7 cellular contexts compared by ENCODE assay signal in the genomic region with DNA sequence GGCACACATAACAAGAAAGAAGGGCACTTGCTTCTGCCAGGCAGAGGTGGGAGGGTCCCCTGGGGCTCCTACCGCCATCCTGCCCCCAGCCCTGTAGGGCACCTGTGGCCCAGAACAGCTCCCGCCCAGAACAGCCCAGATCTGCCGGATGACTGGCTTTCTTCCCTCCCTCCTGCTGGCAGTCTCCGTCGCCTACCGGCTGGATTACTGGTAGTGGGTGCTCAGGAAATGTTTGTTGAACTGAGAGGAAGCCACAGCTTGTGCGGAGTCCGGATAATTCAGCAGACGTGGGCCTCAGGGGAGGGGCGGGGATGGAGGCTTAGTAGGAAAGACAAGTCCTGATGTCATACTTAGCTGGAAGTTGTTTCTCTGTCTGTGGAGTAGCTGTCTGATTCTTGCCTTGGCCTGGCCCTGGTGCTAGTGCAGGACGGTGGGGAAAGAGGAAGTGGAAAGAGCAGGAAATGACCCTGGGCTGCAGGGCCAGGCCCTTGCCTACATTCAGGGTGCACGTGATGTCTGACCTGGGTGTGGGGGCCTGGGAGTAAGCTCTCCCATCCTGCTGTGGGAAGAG. TPM values are rescaled to one million over a fixed set of nuclear protein-coding genes. Genes with fewer than 3 reads are reported as not detected.
DNase-seq lines count a peak whose midpoint lies in the region; ATAC-seq, FAIRE-seq and TF ChIP-seq lines count a peak whose summit lies in the region.
"Had no signal": no experiment of that assay in that cellular context is flagged by ENCODE, and none has a peak within 500 bp of the region (broad histone marks: within the 10 kb centered on the region; RNA-seq: fewer than 3 reads in every experiment).

No MANE protein-coding gene starts in this region.

- H3K27ac ChIP-seq in HepG2 (ENCODE audit: extremely low read length, insufficient read depth, low read length): no peak overlapping the region

- H3K79me2 ChIP-seq in HepG2 (ENCODE audit: insufficient read depth, low read length): no peaks in the 10 kb centered on the region

- H3K9me3 ChIP-seq in HepG2 (ENCODE audit: low read length): no peaks in the 10 kb centered on the region

- no peak for FAIRE-seq in HepG2 (lab: Jason Lieb, UNC)

- no peaks in the 10 kb centered on the region; a peak in 1 of 5 replicates for H3K36me3 ChIP-seq in HepG2 (replicated peaks in 1 of 2; ENCODE audit: control insufficient read depth in 1 of 2, insufficient read depth in 2 of 2, low read length in 2 of 2)

- POLR2A ChIA-PET in HepG2 (lab: Yijun Ruan, JAX): interaction anchor here (0.8 to 1.3 kb wide), 2 partner anchors 9 to 11 kb away, joined by 3 read pairs; a partner anchor contains a TSS

- TF ChIP-seq EP300 in HepG2 (IDR thresholded peaks at IDR 0.05; ENCODE audit: low read depth in 2 of 2, low read length in 2 of 2): no peak
- TF ChIP-seq EP300 in HepG2 (CRISPR knock-in tag; IDR thresholded peaks at IDR 0.05; ENCODE audit: borderline replicate concordance): no peak

- H3K4me3 ChIP-seq in HepG2 (replicated peaks in 1 of 3; ENCODE audit: insufficient read depth in 1 of 3, low read depth in 2 of 3, low read length in 3 of 3): no peak overlapping the region

- H3K4me1 ChIP-seq in HepG2 (ENCODE audit: insufficient read depth, low read length): peaks cover 22% of the 10 kb centered on the region

- WGBS in HepG2 (ENCODE audit: low lambda C conversion rate): 57% methylated on average over 9 of the region's 12 CpGs

- peaks cover 58% of the 10 kb centered on the region for H3K4me1 Mint-ChIP-seq in HFFc6 (ENCODE audit: low read depth)
- H3K4me1 Mint-ChIP-seq in activated T-cell treated with anti-CD3 and anti-CD28 coated beads, Interleukin-2, amount 50 U/mL, for 72 hours (ENCODE audit: low read depth): peaks cover 18% of the 10 kb centered on the region

- no peak overlapping the region for H3K4me3 Mint-ChIP-seq in HFFc6
- peak overlapping the region in 1 of 2 donors; percentile 59 for H3K4me3 Mint-ChIP-seq in activated T-cell treated with anti-CD3 and anti-CD28 coated beads, Interleukin-2, amount 50 U/mL, for 72 hours

- no peak for TF ChIP-seq POLR2A in HepG2 (IDR thresholded peaks at IDR 0.05; ENCODE audit: insufficient read depth in 1 of 2, low read depth in 2 of 2, low read length in 2 of 2)

- ATAC-seq in activated T-cell treated with anti-CD3 and anti-CD28 coated beads, Interleukin-2, amount 50 U/mL, for 72 hours (replicated peaks in 1 of 2): peak; percentile 28 to 30
- ATAC-seq in HepG2 (no peak), HG02885 (IDR thresholded peaks at IDR 0.05; ENCODE audit: poor library complexity, unreplicated experiment) (no peak)

- H3K27ac Mint-ChIP-seq in HFFc6: peak overlapping the region; percentile 76
- H3K27ac Mint-ChIP-seq in activated T-cell treated with anti-CD3 and anti-CD28 coated beads, Interleukin-2, amount 50 U/mL, for 72 hours: peak overlapping the region; percentile 18

- TF ChIP-seq CTCF in HFFc6 (IDR thresholded peaks at IDR 0.05) (no peak), HepG2 (CRISPR knock-in tag; IDR thresholded peaks at IDR 0.05) (no peak)

- no peak for TF ChIP-seq RAD21 in HepG2 (CRISPR knock-in tag; IDR thresholded peaks at IDR 0.05)

- BruUV-seq in HepG2 (replicated peaks; lab: Mats Ljungman, UMichigan): no TSS peak

- CTCF ChIA-PET in HepG2 (lab: Yijun Ruan, JAX; ENCODE audit: low intra/inter-chr PET ratio, low total read pairs): no interaction called here

- in situ Hi-C loops in HepG2 (cut with HindIII; ENCODE audit: extremely low pct_ligation_motif_present, low pct_unique_long_range_greater_than_20kb): no loop called here

- peaks cover 4% of the 10 kb centered on the region; the same call in 1 of the 2 replicates for H4K20me1 ChIP-seq in HepG2 (ENCODE audit: insufficient read depth, low read length)

- H3K9ac ChIP-seq in HepG2 (ENCODE audit: insufficient read depth, low read depth, low read length): no peak overlapping the region

- H3K4me2 ChIP-seq in HepG2 (ENCODE audit: low read depth, low read length): peak overlapping the region; percentile 12; the same call in 1 of the 2 replicates

- no peak overlapping the region for H2AFZ ChIP-seq in HepG2 (ENCODE audit: low read length)

- intact Hi-C loops in HepG2 (cut with micrococcal nuclease; ENCODE audit: unreplicated experiment): no loop called here

- H3K27me3 Mint-ChIP-seq in HFFc6 (ENCODE audit: insufficient read depth): peaks cover 5% of the 10 kb centered on the region
- H3K27me3 Mint-ChIP-seq in activated T-cell treated with anti-CD3 and anti-CD28 coated beads, Interleukin-2, amount 50 U/mL, for 72 hours (ENCODE audit: low read depth): no peaks in the 10 kb centered on the region

- H3K36me3 Mint-ChIP-seq in HFFc6 (ENCODE audit: low read depth): peaks cover 26% of the 10 kb centered on the region; the same call in 1 of the 2 replicates
- no peaks in the 10 kb centered on the region for H3K36me3 Mint-ChIP-seq in activated T-cell treated with anti-CD3 and anti-CD28 coated beads, Interleukin-2, amount 50 U/mL, for 72 hours (ENCODE audit: insufficient read depth in 2 of 2)

- DNase-seq in HFFc6 (no peak), HepG2 (ENCODE audit: low spot score) (no peak), kidney tubule cell (ENCODE audit: low spot score) (no peak), NCI-H446 (lab: John Stamatoyannopoulos, UW) (no peak)
- DNase-seq in activated T-cell treated with anti-CD3 and anti-CD28 coated beads, Interleukin-2, amount 50 U/mL, for 72 hours: peak in 1 of 2 donors; percentile 20

- no peaks in the 10 kb centered on the region for H3K9me3 Mint-ChIP-seq in HFFc6
- H3K9me3 Mint-ChIP-seq in activated T-cell treated with anti-CD3 and anti-CD28 coated beads, Interleukin-2, amount 50 U/mL, for 72 hours: no peaks in the 10 kb centered on the region

- no peaks in the 10 kb centered on the region for H3K27me3 ChIP-seq in HepG2 (ENCODE audit: control insufficient read depth in 1 of 2, insufficient read depth in 2 of 2, low read length in 2 of 2)

RNA-seq across cellular contexts. Expression of a gene that starts 6.7 kb away (rescaled TPM):
- 10 to 100 TPM; 54.3 to 92.3 (median 57.9) TPM for total RNA-seq in HFFc6 (2021; fragmentation: NEBNext Ultra II Directional; extraction: Animal tissue kit (Norgen Biotek cat#: 25700))
- total RNA-seq in activated T-cell treated with anti-CD3 and anti-CD28 coated beads, Interleukin-2, amount 50 U/mL, for 72 hours: 1 to 10 TPM; 1.0 to 1.6 TPM
- total RNA-seq in HepG2 (2016; rRNA removed; fragmentation: Illumina TruSeq; extraction: Trizol): 1.0 and 1.6 TPM in 2 replicates
- total RNA-seq in HepG2 (2016; cell fraction: cytosol; rRNA removed; fragmentation: Illumina TruSeq; extraction: Trizol; ENCODE audit: low read depth): 0.20 and 0.71 TPM in 2 replicates
- 0.89 and 1.7 TPM in 2 replicates for total RNA-seq in HepG2 (2016; cell fraction: insoluble cytoplasmic fraction; rRNA removed; fragmentation: Illumina TruSeq; extraction: Trizol)
- 0.74 and 0.79 TPM in 2 replicates for total RNA-seq in HepG2 (2016; cell fraction: membrane; rRNA removed; fragmentation: Illumina TruSeq; extraction: Trizol)
- 5.4 and 6.0 TPM in 2 replicates for total RNA-seq in HepG2 (2016; cell fraction: nucleus; rRNA removed; fragmentation: Illumina TruSeq; extraction: Trizol)
- polyA plus RNA-seq in HepG2 (2011; rRNA removed): 0.98 and 1.3 TPM in 2 replicates
- polyA plus RNA-seq in HepG2 (2011; cell fraction: cytosol; rRNA removed): 0.34 and 0.46 TPM in 2 replicates
- 16.0 and 21.0 TPM in 2 replicates for polyA plus RNA-seq in HepG2 (2011; cell fraction: nucleus; rRNA removed)
- polyA plus RNA-seq in HepG2 (2012): 1.9 and 2.3 TPM in 2 replicates
- polyA plus RNA-seq in HepG2 (2016; cell fraction: cytosol; fragmentation: Illumina TruSeq; extraction: Trizol; ENCODE audit: low read depth): 0.20 and 0.31 TPM in 2 replicates
- 0.72 and 1.5 TPM in 2 replicates for polyA plus RNA-seq in HepG2 (2016; cell fraction: insoluble cytoplasmic fraction; fragmentation: Illumina TruSeq; extraction: Trizol; ENCODE audit: low read depth)
- polyA plus RNA-seq in HepG2 (2016; cell fraction: membrane; fragmentation: Illumina TruSeq; extraction: Trizol; ENCODE audit: low read depth): 0.16 and 0.26 TPM in 2 replicates
- 10.8 and 14.7 TPM in 2 replicates for polyA plus RNA-seq in HepG2 (2016; cell fraction: nucleus; fragmentation: Illumina TruSeq; extraction: Trizol; ENCODE audit: insufficient read depth, low read depth)
- polyA minus RNA-seq in HepG2 (2011; rRNA and poly(A)+ RNA removed; ENCODE audit: low replicate concordance): 3.8 and 11.1 TPM in 2 replicates
- polyA minus RNA-seq in HepG2 (2011; cell fraction: cytosol; rRNA and poly(A)+ RNA removed): 0.69 and 2.3 TPM in 2 replicates
- polyA minus RNA-seq in HepG2 (2011; cell fraction: nucleus; rRNA and poly(A)+ RNA removed): 16.1 and 20.5 TPM in 2 replicates

RNA-seq across cellular contexts. Expression of a gene that starts 10.5 kb away (rescaled TPM):
- total RNA-seq in HFFc6 (2021; fragmentation: NEBNext Ultra II Directional; extraction: Animal tissue kit (Norgen Biotek cat#: 25700)): 10 to 100 TPM; 19.6 to 32.8 (median 23.4) TPM
- 10 to 100 TPM in 1 of 2 donors, 1 to 10 TPM in 1; 7.1 to 10.2 TPM for total RNA-seq in activated T-cell treated with anti-CD3 and anti-CD28 coated beads, Interleukin-2, amount 50 U/mL, for 72 hours
- total RNA-seq in HepG2 (2016; rRNA removed; fragmentation: Illumina TruSeq; extraction: Trizol): 6.5 and 8.1 TPM in 2 replicates
- total RNA-seq in HepG2 (2016; cell fraction: cytosol; rRNA removed; fragmentation: Illumina TruSeq; extraction: Trizol; ENCODE audit: low read depth): 2.3 and 2.5 TPM in 2 replicates
- 6.7 and 7.0 TPM in 2 replicates for total RNA-seq in HepG2 (2016; cell fraction: insoluble cytoplasmic fraction; rRNA removed; fragmentation: Illumina TruSeq; extraction: Trizol)
- 8.8 and 9.5 TPM in 2 replicates for total RNA-seq in HepG2 (2016; cell fraction: membrane; rRNA removed; fragmentation: Illumina TruSeq; extraction: Trizol)
- 5.3 and 7.0 TPM in 2 replicates for total RNA-seq in HepG2 (2016; cell fraction: nucleus; rRNA removed; fragmentation: Illumina TruSeq; extraction: Trizol)
- polyA plus RNA-seq in HepG2 (2011; rRNA removed): 5.4 and 5.5 TPM in 2 replicates
- polyA plus RNA-seq in HepG2 (2011; cell fraction: cytosol; rRNA removed): 2.7 and 3.4 TPM in 2 replicates
- polyA plus RNA-seq in HepG2 (2011; cell fraction: nucleus; rRNA removed): 2.2 and 2.7 TPM in 2 replicates
- polyA plus RNA-seq in HepG2 (2012): 4.1 and 4.6 TPM in 2 replicates
- 1.7 and 3.1 TPM in 2 replicates for polyA plus RNA-seq in HepG2 (2016; cell fraction: cytosol; fragmentation: Illumina TruSeq; extraction: Trizol; ENCODE audit: low read depth)
- 6.6 and 7.4 TPM in 2 replicates for polyA plus RNA-seq in HepG2 (2016; cell fraction: insoluble cytoplasmic fraction; fragmentation: Illumina TruSeq; extraction: Trizol; ENCODE audit: low read depth)
- polyA plus RNA-seq in HepG2 (2016; cell fraction: membrane; fragmentation: Illumina TruSeq; extraction: Trizol; ENCODE audit: low read depth): 5.0 and 6.1 TPM in 2 replicates
- polyA plus RNA-seq in HepG2 (2016; cell fraction: nucleus; fragmentation: Illumina TruSeq; extraction: Trizol; ENCODE audit: insufficient read depth, low read depth): 5.7 and 8.4 TPM in 2 replicates
- 3.4 and 5.5 TPM in 2 replicates for polyA minus RNA-seq in HepG2 (2011; rRNA and poly(A)+ RNA removed; ENCODE audit: low replicate concordance)
- polyA minus RNA-seq in HepG2 (2011; cell fraction: cytosol; rRNA and poly(A)+ RNA removed): 4.6 and 5.2 TPM in 2 replicates
- 2.2 and 4.2 TPM in 2 replicates for polyA minus RNA-seq in HepG2 (2011; cell fraction: nucleus; rRNA and poly(A)+ RNA removed)

RNA-seq across cellular contexts. Expression of a gene that starts 16.8 kb away (rescaled TPM):
- total RNA-seq in HFFc6 (2021; fragmentation: NEBNext Ultra II Directional; extraction: Animal tissue kit (Norgen Biotek cat#: 25700)): not detected
- total RNA-seq in activated T-cell treated with anti-CD3 and anti-CD28 coated beads, Interleukin-2, amount 50 U/mL, for 72 hours: not detected
- not detected in 2 replicates for total RNA-seq in HepG2 (2016; rRNA removed; fragmentation: Illumina TruSeq; extraction: Trizol)
- total RNA-seq in HepG2 (2016; cell fraction: cytosol; rRNA removed; fragmentation: Illumina TruSeq; extraction: Trizol; ENCODE audit: low read depth): not detected in 2 replicates
- not detected in 2 replicates for total RNA-seq in HepG2 (2016; cell fraction: insoluble cytoplasmic fraction; rRNA removed; fragmentation: Illumina TruSeq; extraction: Trizol)
- total RNA-seq in HepG2 (2016; cell fraction: membrane; rRNA removed; fragmentation: Illumina TruSeq; extraction: Trizol): not detected in 2 replicates
- not detected in 2 replicates for total RNA-seq in HepG2 (2016; cell fraction: nucleus; rRNA removed; fragmentation: Illumina TruSeq; extraction: Trizol)
- not detected in 2 replicates for polyA plus RNA-seq in HepG2 (2011; rRNA removed)
- not detected in 2 replicates for polyA plus RNA-seq in HepG2 (2011; cell fraction: cytosol; rRNA removed)
- polyA plus RNA-seq in HepG2 (2011; cell fraction: nucleus; rRNA removed): not detected in 2 replicates
- polyA plus RNA-seq in HepG2 (2012): not detected in 2 replicates
- not detected in 2 replicates for polyA plus RNA-seq in HepG2 (2016; cell fraction: cytosol; fragmentation: Illumina TruSeq; extraction: Trizol; ENCODE audit: low read depth)
- polyA plus RNA-seq in HepG2 (2016; cell fraction: insoluble cytoplasmic fraction; fragmentation: Illumina TruSeq; extraction: Trizol; ENCODE audit: low read depth): not detected in 2 replicates
- polyA plus RNA-seq in HepG2 (2016; cell fraction: membrane; fragmentation: Illumina TruSeq; extraction: Trizol; ENCODE audit: low read depth): not detected in 2 replicates
- polyA plus RNA-seq in HepG2 (2016; cell fraction: nucleus; fragmentation: Illumina TruSeq; extraction: Trizol; ENCODE audit: insufficient read depth, low read depth): not detected in 2 replicates
- polyA minus RNA-seq in HepG2 (2011; rRNA and poly(A)+ RNA removed; ENCODE audit: low replicate concordance): not detected in 2 replicates
- polyA minus RNA-seq in HepG2 (2011; cell fraction: cytosol; rRNA and poly(A)+ RNA removed): not detected in 2 replicates
- not detected in 2 replicates for polyA minus RNA-seq in HepG2 (2011; cell fraction: nucleus; rRNA and poly(A)+ RNA removed)
- total RNA-seq: LHCN-M2 had no signal

RNA-seq across cellular contexts. Expression of a gene that starts 24.0 kb away (rescaled TPM):
- under 1 TPM; 0.03 to 0.26 (median 0.21) TPM for total RNA-seq in HFFc6 (2021; fragmentation: NEBNext Ultra II Directional; extraction: Animal tissue kit (Norgen Biotek cat#: 25700))
- total RNA-seq in activated T-cell treated with anti-CD3 and anti-CD28 coated beads, Interleukin-2, amount 50 U/mL, for 72 hours: under 1 TPM; 0.19 to 0.34 TPM
- total RNA-seq in HepG2 (2016; rRNA removed; fragmentation: Illumina TruSeq; extraction: Trizol): 0.09 and 0.15 TPM in 2 replicates
- total RNA-seq in HepG2 (2016; cell fraction: cytosol; rRNA removed; fragmentation: Illumina TruSeq; extraction: Trizol; ENCODE audit: low read depth): 0.20 TPM in 1 of 2 replicates, not detected in the other
- 0.01 and 0.15 TPM in 2 replicates for total RNA-seq in HepG2 (2016; cell fraction: insoluble cytoplasmic fraction; rRNA removed; fragmentation: Illumina TruSeq; extraction: Trizol)
- total RNA-seq in HepG2 (2016; cell fraction: membrane; rRNA removed; fragmentation: Illumina TruSeq; extraction: Trizol): 0.14 and 0.25 TPM in 2 replicates
- total RNA-seq in HepG2 (2016; cell fraction: nucleus; rRNA removed; fragmentation: Illumina TruSeq; extraction: Trizol): 0.09 and 0.88 TPM in 2 replicates
- polyA plus RNA-seq in HepG2 (2011; rRNA removed): 0.07 and 0.32 TPM in 2 replicates
- polyA plus RNA-seq in HepG2 (2011; cell fraction: cytosol; rRNA removed): 0.03 and 0.05 TPM in 2 replicates
- polyA plus RNA-seq in HepG2 (2011; cell fraction: nucleus; rRNA removed): 0.12 and 0.14 TPM in 2 replicates
- 0.03 and 0.12 TPM in 2 replicates for polyA plus RNA-seq in HepG2 (2012)
- polyA plus RNA-seq in HepG2 (2016; cell fraction: cytosol; fragmentation: Illumina TruSeq; extraction: Trizol; ENCODE audit: low read depth): 0.01 and 0.08 TPM in 2 replicates
- 0.03 and 0.20 TPM in 2 replicates for polyA plus RNA-seq in HepG2 (2016; cell fraction: insoluble cytoplasmic fraction; fragmentation: Illumina TruSeq; extraction: Trizol; ENCODE audit: low read depth)
- polyA plus RNA-seq in HepG2 (2016; cell fraction: membrane; fragmentation: Illumina TruSeq; extraction: Trizol; ENCODE audit: low read depth): 0.26 and 0.30 TPM in 2 replicates
- polyA plus RNA-seq in HepG2 (2016; cell fraction: nucleus; fragmentation: Illumina TruSeq; extraction: Trizol; ENCODE audit: insufficient read depth, low read depth): 1.5 and 2.3 TPM in 2 replicates
- polyA minus RNA-seq in HepG2 (2011; rRNA and poly(A)+ RNA removed; ENCODE audit: low replicate concordance): 0.40 and 1.0 TPM in 2 replicates
- polyA minus RNA-seq in HepG2 (2011; cell fraction: cytosol; rRNA and poly(A)+ RNA removed): 0.09 and 0.59 TPM in 2 replicates
- polyA minus RNA-seq in HepG2 (2011; cell fraction: nucleus; rRNA and poly(A)+ RNA removed): 0.37 and 0.64 TPM in 2 replicates

RNA-seq across cellular contexts. Expression of a gene that starts 26.3 kb away (rescaled TPM):
- 1 to 10 TPM in 1 of 6 experiments, under 1 TPM in 5; 0.12 to 1.0 (median 0.48) TPM for total RNA-seq in HFFc6 (2021; fragmentation: NEBNext Ultra II Directional; extraction: Animal tissue kit (Norgen Biotek cat#: 25700))
- 10 to 100 TPM; 90.4 to 91.8 TPM for total RNA-seq in activated T-cell treated with anti-CD3 and anti-CD28 coated beads, Interleukin-2, amount 50 U/mL, for 72 hours
- total RNA-seq in HepG2 (2016; rRNA removed; fragmentation: Illumina TruSeq; extraction: Trizol): not detected in 2 replicates
- not detected in 2 replicates for total RNA-seq in HepG2 (2016; cell fraction: cytosol; rRNA removed; fragmentation: Illumina TruSeq; extraction: Trizol; ENCODE audit: low read depth)
- total RNA-seq in HepG2 (2016; cell fraction: insoluble cytoplasmic fraction; rRNA removed; fragmentation: Illumina TruSeq; extraction: Trizol): not detected in 2 replicates
- total RNA-seq in HepG2 (2016; cell fraction: membrane; rRNA removed; fragmentation: Illumina TruSeq; extraction: Trizol): not detected in 2 replicates
- not detected in 2 replicates for total RNA-seq in HepG2 (2016; cell fraction: nucleus; rRNA removed; fragmentation: Illumina TruSeq; extraction: Trizol)
- polyA plus RNA-seq in HepG2 (2011; rRNA removed): 0.11 TPM in 1 of 2 replicates, not detected in the other
- 0.05 and 0.06 TPM in 2 replicates for polyA plus RNA-seq in HepG2 (2011; cell fraction: cytosol; rRNA removed)
- polyA plus RNA-seq in HepG2 (2011; cell fraction: nucleus; rRNA removed): 0.39 and 0.71 TPM in 2 replicates
- not detected in 2 replicates for polyA plus RNA-seq in HepG2 (2012)
- not detected in 2 replicates for polyA plus RNA-seq in HepG2 (2016; cell fraction: cytosol; fragmentation: Illumina TruSeq; extraction: Trizol; ENCODE audit: low read depth)
- not detected in 2 replicates for polyA plus RNA-seq in HepG2 (2016; cell fraction: insoluble cytoplasmic fraction; fragmentation: Illumina TruSeq; extraction: Trizol; ENCODE audit: low read depth)
- not detected in 2 replicates for polyA plus RNA-seq in HepG2 (2016; cell fraction: membrane; fragmentation: Illumina TruSeq; extraction: Trizol; ENCODE audit: low read depth)
- polyA plus RNA-seq in HepG2 (2016; cell fraction: nucleus; fragmentation: Illumina TruSeq; extraction: Trizol; ENCODE audit: insufficient read depth, low read depth): not detected in 2 replicates
- polyA minus RNA-seq in HepG2 (2011; rRNA and poly(A)+ RNA removed; ENCODE audit: low replicate concordance): 29.2 TPM in 1 of 2 replicates, not detected in the other
- not detected in 2 replicates for polyA minus RNA-seq in HepG2 (2011; cell fraction: cytosol; rRNA and poly(A)+ RNA removed)
- not detected in 2 replicates for polyA minus RNA-seq in HepG2 (2011; cell fraction: nucleus; rRNA and poly(A)+ RNA removed)

Comparison
In these comparisons a context has a peak if more than half of its experiments do, and no peak if none do; other contexts are left out.
1. ATAC-seq: peak in activated T-cell treated with anti-CD3 and anti-CD28 coated beads, Interleukin-2, amount 50 U/mL, for 72 hours (2 of 2); none in HepG2 (single experiment) and HG02885 (single experiment).
2. RNA of a gene that starts 6.7 kb away (total RNA-seq): 54.3 to 92.3 TPM in HFFc6; 1.0 to 1.6 TPM in activated T-cell treated with anti-CD3 and anti-CD28 coated beads, Interleukin-2, amount 50 U/mL, for 72 hours and 0.20 to 6.0 TPM in HepG2; every median in the first group is over 4 times any median in the second.